Comparison of ENCODE assay signal across 8 cellular contexts in genomic region chrX:119871245-119871598, GRCh38. TPM values are rescaled to one million over a fixed set of nuclear protein-coding genes. Genes with fewer than 3 reads are reported as not detected.
A peak's percentile ranks its signal among the peaks of the same experiment; 100 is the strongest.
DNase-seq lines count a peak whose midpoint lies in the region; ATAC-seq lines count a peak whose summit lies in the region.

No MANE protein-coding gene starts in this region.

- ATAC-seq in GM18517 (IDR thresholded peaks at IDR 0.05; ENCODE audit: unreplicated experiment) = peak; percentile 44

- H3K27me3 Mint-ChIP-seq in dendritic cell treated with granulocyte-macrophage colony-stimulating factor and Interleukin-4, amounts not matched to agents 40 ng/mL and 50 ng/mL, for 4 days = no peaks in the 10 kb centered on the region

- peaks cover 16% of the 10 kb centered on the region for H3K36me3 Mint-ChIP-seq in dendritic cell treated with granulocyte-macrophage colony-stimulating factor and Interleukin-4, amounts not matched to agents 40 ng/mL and 50 ng/mL, for 4 days (ENCODE audit: low read depth)

- H3K4me1 ChIP-seq in HAP-1 (peaks cover 12% of the 10 kb centered on the region), mononuclear cell (ENCODE audit: insufficient read depth, low read length) (peaks cover 26% of the 10 kb centered on the region)

- peak overlapping the region; percentile 98 for H3K27ac Mint-ChIP-seq in dendritic cell treated with granulocyte-macrophage colony-stimulating factor and Interleukin-4, amounts not matched to agents 40 ng/mL and 50 ng/mL, for 4 days

- H3K27me3 ChIP-seq in HAP-1 (ENCODE audit: low read depth) (no peaks in the 10 kb centered on the region), mononuclear cell (ENCODE audit: insufficient read depth, low read length) (no peaks in the 10 kb centered on the region)

- H3K4me3 ChIP-seq in HAP-1 = peak overlapping the region; percentile 61
- H3K4me3 ChIP-seq in mononuclear cell (ENCODE audit: low read length) = peak overlapping the region; percentile 78

- peaks cover 10% of the 10 kb centered on the region for H3K36me3 ChIP-seq in HAP-1 (replicated peaks)

- H3K9me3 ChIP-seq in HAP-1 (no peaks in the 10 kb centered on the region), mononuclear cell (ENCODE audit: low read depth, low read length) (no peaks in the 10 kb centered on the region)

- no peak for DNase-seq in HAP-1 (ENCODE audit: low spot score in 2 of 2)
- DNase-seq in NCI-H69 (lab: John Stamatoyannopoulos, UW) = peak; percentile 66
- DNase-seq in ACHN = no peak
- DNase-seq in HuH-7 (ENCODE audit: low spot score) = no peak
- no peak for DNase-seq in Kasumi-1 (lab: John Stamatoyannopoulos, UW)

- H3K4me3 Mint-ChIP-seq in dendritic cell treated with granulocyte-macrophage colony-stimulating factor and Interleukin-4, amounts not matched to agents 40 ng/mL and 50 ng/mL, for 4 days = peak overlapping the region; percentile 94

- peaks cover 12% of the 10 kb centered on the region for H3K4me1 Mint-ChIP-seq in dendritic cell treated with granulocyte-macrophage colony-stimulating factor and Interleukin-4, amounts not matched to agents 40 ng/mL and 50 ng/mL, for 4 days (ENCODE audit: low read depth)

- H3K9me3 Mint-ChIP-seq in dendritic cell treated with granulocyte-macrophage colony-stimulating factor and Interleukin-4, amounts not matched to agents 40 ng/mL and 50 ng/mL, for 4 days = no peaks in the 10 kb centered on the region

- in situ Hi-C loops in HAP-1 (cut with MboI; ENCODE audit: low sequenced_read_pairs) (loop anchor here (5.0 kb wide), 1 partner anchor 79 kb away; the partner anchor contains the start of gene RPL39), ACHN (cut with HindIII; ENCODE audit: low pct_ligation_motif_present, low pct_unique_long_range_greater_than_20kb, low sequenced_read_pairs) (no loop called here)

- intact Hi-C loops in dendritic cell treated with granulocyte-macrophage colony-stimulating factor and Interleukin-4, amounts not matched to agents 40 ng/mL and 50 ng/mL, for 4 days (cut with micrococcal nuclease) = loop anchor here (2.0 to 10.0 kb wide), 3 partner anchors 18 to 78 kb away; partner anchors contain the start of genes NKAP and UPF3B

RNA-seq across cellular contexts. Expression of gene RNF113A, which starts 0.3 kb away (rescaled TPM):
- 25.6 TPM for total RNA-seq in mononuclear cell

RNA-seq across cellular contexts. Expression of gene NDUFA1, which starts 0.4 kb away (rescaled TPM):
- total RNA-seq in mononuclear cell = 41.3 TPM

RNA-seq across cellular contexts. Expression of gene UPF3B, which starts 18.5 kb away (rescaled TPM):
- total RNA-seq in mononuclear cell = 2.3 TPM

RNA-seq across cellular contexts. Expression of gene AKAP14, which starts 24.5 kb away (rescaled TPM):
- not detected for total RNA-seq in mononuclear cell
